8 cellular contexts compared by ENCODE assay signal in the genomic region with DNA sequence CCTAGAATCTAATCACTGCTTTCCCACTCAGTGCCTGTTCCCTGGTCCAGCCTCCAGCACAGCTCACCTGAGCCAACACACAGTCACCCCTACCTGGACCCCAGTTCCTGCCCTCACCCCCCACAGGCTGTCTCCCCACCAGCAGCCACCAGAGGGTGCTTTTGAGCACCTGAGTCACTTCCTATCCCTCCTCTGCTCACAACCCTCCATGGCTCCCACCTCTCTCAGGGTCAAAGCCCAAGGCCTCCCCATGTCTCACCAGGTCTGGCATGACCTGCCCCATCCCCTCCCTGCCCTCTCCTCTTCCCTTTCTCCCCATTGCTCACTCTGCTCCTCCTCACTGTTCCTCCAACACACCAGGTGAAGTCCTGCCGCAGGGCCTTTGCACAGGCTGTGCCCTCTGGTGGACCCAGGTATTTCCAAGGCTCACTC. TPM values are rescaled to one million over a fixed set of nuclear protein-coding genes. Genes with fewer than 3 reads are reported as not detected.
DNase-seq lines count a peak whose midpoint lies in the region; ATAC-seq and TF ChIP-seq lines count a peak whose summit lies in the region.

No MANE protein-coding gene starts in this region.

- no peaks in the 10 kb centered on the region for H4K20me1 ChIP-seq in DOHH2 (ENCODE audit: control insufficient read depth, insufficient read depth, low read depth, low read length)

- H3K4me1 ChIP-seq in DOHH2 (ENCODE audit: control insufficient read depth, low read length) (peaks cover 4% of the 10 kb centered on the region), heart left ventricle (peaks cover 0 to 7% (median 0%) of the 10 kb centered on the region in 12 donors)

- DNase-seq in NB4 (ENCODE audit: low read depth) (peak; percentile 36), heart left ventricle (no peak), KG1 (lab: John Stamatoyannopoulos, UW) (no peak)
- DNase-seq in activated T-helper 1 cell treated with anti-CD3 and anti-CD28 coated beads, Interleukin-12 subunit alpha, Interleukin-12 subunit beta, Interleukin-2, Interleukin-4 antibody, amounts not matched to agents 30 ng/mL and 10 ng/mL and 1 ng/mL, durations not matched to agents 14 hours and 24 hours and 36 hours (ENCODE audit: low spot score), result peak; percentile 40
- peak in 2 of 3 donors; percentile 46 to 54 for DNase-seq in stimulated activated CD4-positive, alpha-beta T cell treated with anti-CD3 and anti-CD28 coated beads, TNF-alpha, amount 100 ng/mL, for 1 hour (ENCODE audit: low read depth in 3 of 3, low spot score in 1 of 3)

- no peaks in the 10 kb centered on the region for H3K9me3 Mint-ChIP-seq in activated T-helper 1 cell treated with anti-CD3 and anti-CD28 coated beads, Interleukin-12 subunit alpha, Interleukin-12 subunit beta, Interleukin-2, Interleukin-4 antibody, amounts not matched to agents 30 ng/mL and 10 ng/mL and 1 ng/mL, durations not matched to agents 14 hours and 24 hours and 36 hours

- H3K27ac ChIP-seq in DOHH2 (ENCODE audit: low read depth, low read length), result no peak overlapping the region
- no peak overlapping the region for H3K27ac ChIP-seq in heart left ventricle

- peaks cover 15% of the 10 kb centered on the region for H3K4me1 Mint-ChIP-seq in activated T-helper 1 cell treated with anti-CD3 and anti-CD28 coated beads, Interleukin-12 subunit alpha, Interleukin-12 subunit beta, Interleukin-2, Interleukin-4 antibody, amounts not matched to agents 30 ng/mL and 10 ng/mL and 1 ng/mL, durations not matched to agents 14 hours and 24 hours and 36 hours (ENCODE audit: low read depth)

- H3K9me2 ChIP-seq in DOHH2 (replicated peaks; ENCODE audit: control insufficient read depth, low read length), result no peaks in the 10 kb centered on the region

- H3K27ac Mint-ChIP-seq in activated T-helper 1 cell treated with anti-CD3 and anti-CD28 coated beads, Interleukin-12 subunit alpha, Interleukin-12 subunit beta, Interleukin-2, Interleukin-4 antibody, amounts not matched to agents 30 ng/mL and 10 ng/mL and 1 ng/mL, durations not matched to agents 14 hours and 24 hours and 36 hours, result no peak overlapping the region

- H3K36me3 ChIP-seq in DOHH2 (ENCODE audit: control insufficient read depth, low read length) (no peaks in the 10 kb centered on the region; the same call in 1 of the 2 replicates), heart left ventricle (no peaks in the 10 kb centered on the region)

- TF ChIP-seq POLR2A in NB4 (IDR thresholded peaks at IDR 0.05; ENCODE audit: extremely low read depth, insufficient read length) (no peak), heart left ventricle (IDR thresholded peaks at IDR 0.05) (no peak)

- 97 to 100% (median 99%) methylated on average over 1 of the region's 1 CpG for WGBS in heart left ventricle, 4 donors

- H3K4me3 Mint-ChIP-seq in activated T-helper 1 cell treated with anti-CD3 and anti-CD28 coated beads, Interleukin-12 subunit alpha, Interleukin-12 subunit beta, Interleukin-2, Interleukin-4 antibody, amounts not matched to agents 30 ng/mL and 10 ng/mL and 1 ng/mL, durations not matched to agents 14 hours and 24 hours and 36 hours, result no peak overlapping the region

- peaks cover 7% of the 10 kb centered on the region for H3K27me3 Mint-ChIP-seq in activated T-helper 1 cell treated with anti-CD3 and anti-CD28 coated beads, Interleukin-12 subunit alpha, Interleukin-12 subunit beta, Interleukin-2, Interleukin-4 antibody, amounts not matched to agents 30 ng/mL and 10 ng/mL and 1 ng/mL, durations not matched to agents 14 hours and 24 hours and 36 hours (ENCODE audit: insufficient read depth)

- H3K4me3 ChIP-seq in DOHH2 (ENCODE audit: low read length) (no peak overlapping the region), NB4 (ENCODE audit: low read depth, low read length) (no peak overlapping the region), heart left ventricle (no peak overlapping the region)

- H3K9me3 ChIP-seq in DOHH2 (ENCODE audit: control insufficient read depth, insufficient read depth, low read length) (no peaks in the 10 kb centered on the region), heart left ventricle (no peaks in the 10 kb centered on the region)

- no peaks in the 10 kb centered on the region for H3K36me3 Mint-ChIP-seq in activated T-helper 1 cell treated with anti-CD3 and anti-CD28 coated beads, Interleukin-12 subunit alpha, Interleukin-12 subunit beta, Interleukin-2, Interleukin-4 antibody, amounts not matched to agents 30 ng/mL and 10 ng/mL and 1 ng/mL, durations not matched to agents 14 hours and 24 hours and 36 hours (ENCODE audit: low read depth)

- TF ChIP-seq CTCF in DOHH2 (IDR thresholded peaks at IDR 0.05; ENCODE audit: low read depth, low read length, poor library complexity, severe bottlenecking) (peak; percentile 77), NB4 (IDR thresholded peaks at IDR 0.05; ENCODE audit: low read depth, low read length) (peak; percentile 54), heart left ventricle (IDR thresholded peaks at IDR 0.05) (peak; percentile 17 to 51 (median 42))

- H3K79me2 ChIP-seq in DOHH2 (ENCODE audit: control insufficient read depth, low read length), result no peaks in the 10 kb centered on the region

- no peak overlapping the region for H3K4me2 ChIP-seq in DOHH2 (ENCODE audit: low read length)

- intact Hi-C loops in activated T-helper 1 cell treated with anti-CD3 and anti-CD28 coated beads, Interleukin-12 subunit alpha, Interleukin-12 subunit beta, Interleukin-2, Interleukin-4 antibody, amounts not matched to agents 30 ng/mL and 10 ng/mL and 1 ng/mL, durations not matched to agents 14 hours and 24 hours and 36 hours (cut with micrococcal nuclease), result loop anchor here (5.0 kb wide), 1 partner anchor 137 kb away; a partner anchor contains a TSS
- intact Hi-C loops in heart left ventricle (cut with DNase I), result loop anchor here in 4 of 10 donors (2.0 to 5.0 kb wide), 3 partner anchors 57 to 72 kb away; a partner anchor contains a TSS

- ATAC-seq in heart left ventricle (peak in 2 of 4 donors; percentile 35 to 48), HG03108 (IDR thresholded peaks at IDR 0.05; ENCODE audit: unreplicated experiment) (no peak), GM21737 (IDR thresholded peaks at IDR 0.05; ENCODE audit: unreplicated experiment) (no peak)

- peaks cover 6% of the 10 kb centered on the region for H3F3A ChIP-seq in DOHH2 (ENCODE audit: control insufficient read depth, insufficient read depth)

- no peaks in the 10 kb centered on the region for H3K27me3 ChIP-seq in DOHH2 (ENCODE audit: control insufficient read depth, low read length)
- no peaks in the 10 kb centered on the region for H3K27me3 ChIP-seq in heart left ventricle

RNA-seq across cellular contexts. Expression of a gene that starts 7.1 kb away (rescaled TPM):
- 93.6 and 95.8 TPM in 2 replicates for total RNA-seq in activated T-helper 1 cell treated with anti-CD3 and anti-CD28 coated beads, Interleukin-12 subunit alpha, Interleukin-12 subunit beta, Interleukin-2, Interleukin-4 antibody, amounts not matched to agents 30 ng/mL and 10 ng/mL and 1 ng/mL, durations not matched to agents 14 hours and 24 hours and 36 hours
- total RNA-seq in heart left ventricle, result 10 to 100 TPM; 38.9 to 65.2 (median 47.7) TPM
- polyA plus RNA-seq in heart left ventricle, result 10 to 100 TPM; 30.7 to 59.6 TPM

Comparison
In these comparisons a context has a peak if more than half of its experiments do, and no peak if none do; other contexts are left out.
1. DNase-seq: peak in NB4 (single experiment), activated T-helper 1 cell treated with anti-CD3 and anti-CD28 coated beads, Interleukin-12 subunit alpha, Interleukin-12 subunit beta, Interleukin-2, Interleukin-4 antibody, amounts not matched to agents 30 ng/mL and 10 ng/mL and 1 ng/mL, durations not matched to agents 14 hours and 24 hours and 36 hours (single experiment) and stimulated activated CD4-positive, alpha-beta T cell treated with anti-CD3 and anti-CD28 coated beads, TNF-alpha, amount 100 ng/mL, for 1 hour (2 of 3); none in heart left ventricle (0 of 5) and KG1 (single experiment).
2. Peak in every context shown above with its lines, with median percentiles within 50 percentile points of each other: CTCF ChIP-seq.